ENCODE assay signal across 1 cellular context in genomic region chr3:196624008-196624790, GRCh38.
TF ChIP-seq lines count a peak whose summit lies in the region.

No MANE protein-coding gene starts in this region.

TF ChIP-seq in SK-N-SH, 30 proteins besides CTCF, POLR2A, EP300 and RAD21 (continued from another document):
- TF ChIP-seq, protein P1, sequence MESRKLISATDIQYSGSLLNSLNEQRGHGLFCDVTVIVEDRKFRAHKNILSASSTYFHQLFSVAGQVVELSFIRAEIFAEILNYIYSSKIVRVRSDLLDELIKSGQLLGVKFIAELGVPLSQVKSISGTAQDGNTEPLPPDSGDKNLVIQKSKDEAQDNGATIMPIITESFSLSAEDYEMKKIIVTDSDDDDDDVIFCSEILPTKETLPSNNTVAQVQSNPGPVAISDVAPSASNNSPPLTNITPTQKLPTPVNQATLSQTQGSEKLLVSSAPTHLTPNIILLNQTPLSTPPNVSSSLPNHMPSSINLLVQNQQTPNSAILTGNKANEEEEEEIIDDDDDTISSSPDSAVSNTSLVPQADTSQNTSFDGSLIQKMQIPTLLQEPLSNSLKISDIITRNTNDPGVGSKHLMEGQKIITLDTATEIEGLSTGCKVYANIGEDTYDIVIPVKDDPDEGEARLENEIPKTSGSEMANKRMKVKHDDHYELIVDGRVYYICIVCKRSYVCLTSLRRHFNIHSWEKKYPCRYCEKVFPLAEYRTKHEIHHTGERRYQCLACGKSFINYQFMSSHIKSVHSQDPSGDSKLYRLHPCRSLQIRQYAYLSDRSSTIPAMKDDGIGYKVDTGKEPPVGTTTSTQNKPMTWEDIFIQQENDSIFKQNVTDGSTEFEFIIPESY (IDR thresholded peaks at IDR 0.05; ENCODE audit: borderline replicate concordance, low read depth) = no peak
